In genomic region chr5:42858031-42858643, GRCh38 we compare ENCODE assay signal across 10 cellular contexts. TPM values are rescaled to one million over a fixed set of nuclear protein-coding genes. Genes with fewer than 3 reads are reported as not detected.
A peak's percentile ranks its signal among the peaks of the same experiment; 100 is the strongest.
DNase-seq lines count a peak whose midpoint lies in the region; ATAC-seq lines count a peak whose summit lies in the region.
"Had no signal": no experiment of that assay in that cellular context is flagged by ENCODE, and none has a peak within 500 bp of the region (broad histone marks: within the 10 kb centered on the region; RNA-seq: fewer than 3 reads in every experiment).

No MANE protein-coding gene starts in this region.

- DNase-seq in DMS53 (lab: John Stamatoyannopoulos, UW): peak; percentile 46
- no peak for DNase-seq in DMS53 treated with DMSO at 0.1 percent for 48 hours (lab: John Stamatoyannopoulos, UW; ENCODE audit: unreplicated experiment)
- DNase-seq in epithelial cell of prostate (ENCODE audit: low read depth, low spot score): peak; percentile 26
- peak; percentile 77 for DNase-seq in midbrain (lab: John Stamatoyannopoulos, UW)
- no peak for DNase-seq in aorta
- DNase-seq in A172 (ENCODE audit: low spot score): no peak
- no peak for DNase-seq in stimulated activated CD4-positive, alpha-beta T cell treated with anti-CD3 and anti-CD28 coated beads, Interleukin-2, amount 100 ng/mL, for 48 hours
- DNase-seq: NCI-H446 had no signal

- peaks cover 0 to 3% of the 10 kb centered on the region in 2 donors for H3K4me1 ChIP-seq in aorta (ENCODE audit: control insufficient read depth in 1 of 2, insufficient read depth in 2 of 2, low read length in 2 of 2)

- H3K4me3 ChIP-seq in aorta (ENCODE audit: low read length in 2 of 2): no peak overlapping the region

- H3K27ac ChIP-seq in epithelial cell of prostate (peak overlapping the region; percentile 45), aorta (ENCODE audit: low read depth in 1 of 2, low read length in 2 of 2) (no peak overlapping the region)

- 0 to 3% methylated on average over 1 of the region's 1 CpG for WGBS in aorta, 2 donors

- no peaks in the 10 kb centered on the region for H3K27me3 ChIP-seq in aorta (ENCODE audit: control insufficient read depth in 1 of 2, insufficient read depth in 2 of 2, low read length in 1 of 2)

- no peaks in the 10 kb centered on the region for H3K9me3 ChIP-seq in aorta (ENCODE audit: control insufficient read depth, low read length)

- intact Hi-C loops in aorta (cut with DNase I): no loop called here

- no peaks in the 10 kb centered on the region for H3K36me3 ChIP-seq in aorta (ENCODE audit: control insufficient read depth in 1 of 2, insufficient read depth in 2 of 2, low read length in 1 of 2)

- ATAC-seq in aorta (ENCODE audit: low FRiP score) (peak; percentile 77), GM19397 (IDR thresholded peaks at IDR 0.05; ENCODE audit: unreplicated experiment) (no peak)
- ATAC-seq: activated CD4-positive, CD25-positive, alpha-beta regulatory T cell treated with anti-CD3 and anti-CD28 coated beads, Interleukin-2, amount 50 U/mL, for 24 hours had no signal

RNA-seq across cellular contexts. Expression of gene SELENOP, which starts 46.4 kb away (rescaled TPM):
- 100 to 1,000 TPM; 219 to 580 TPM for total RNA-seq in aorta
- 100 to 1,000 TPM in 1 of 2 donors, 10 to 100 TPM in 1; 44.5 to 548 TPM for polyA plus RNA-seq in aorta
- 5.3 and 10.7 TPM in 2 replicates for total RNA-seq in A172 (2014; rRNA removed; shearing (Covaris generic))

Comparison
In these comparisons a context has a peak if more than half of its experiments do, and no peak if none do; other contexts are left out.
1. DNase-seq: peak in DMS53 (single experiment), epithelial cell of prostate (single experiment) and midbrain (single experiment); none in DMS53 treated with DMSO at 0.1 percent for 48 hours (single experiment), aorta (0 of 2), A172 (single experiment) and stimulated activated CD4-positive, alpha-beta T cell treated with anti-CD3 and anti-CD28 coated beads, Interleukin-2, amount 100 ng/mL, for 48 hours (0 of 2).
2. RNA of gene SELENOP, which starts 46.4 kb away (total RNA-seq): 219 to 580 TPM in aorta; 5.3 to 10.7 TPM in A172; every median in the first group is over 10 times any median in the second.